In genomic region chr18:21452808-21453511, GRCh38 we compare ENCODE assay signal across 14 cellular contexts.
DNase-seq lines count a peak whose midpoint lies in the region; ATAC-seq, FAIRE-seq and TF ChIP-seq lines count a peak whose summit lies in the region.
"Had no signal": no experiment of that assay in that cellular context is flagged by ENCODE, and none has a peak within 500 bp of the region (broad histone marks: within the 10 kb centered on the region; RNA-seq: fewer than 3 reads in every experiment).

No MANE protein-coding gene starts in this region.

- WGBS in right lobe of liver (ENCODE audit: insufficient coverage, low coverage, low lambda C conversion rate, missing lambda C conversion rate), result 92% methylated on average over 4 of the region's 4 CpGs
- WGBS in small intestine, 3 donors, result 64 to 79% (median 78%) methylated on average over 4 of the region's 4 CpGs

- H3K9me3 ChIP-seq in astrocyte (ENCODE audit: insufficient read depth, low read depth, low read length) (no peaks in the 10 kb centered on the region), right lobe of liver (no peaks in the 10 kb centered on the region), small intestine (ENCODE audit: control insufficient read depth, low read depth) (no peaks in the 10 kb centered on the region), OCI-LY7 (ENCODE audit: low read length) (no peaks in the 10 kb centered on the region)
- H3K9me3 ChIP-seq in CD8-positive, alpha-beta T cell (ENCODE audit: low read length), result no peaks in the 10 kb centered on the region
- H3K9me3 ChIP-seq: suprapubic skin had no signal

- FAIRE-seq in astrocyte (lab: Jason Lieb, UNC), result no peak
- no peak for FAIRE-seq in small intestine (lab: Jason Lieb, UNC)
- FAIRE-seq: H54 had no signal

- no peak overlapping the region for H3K9ac ChIP-seq in astrocyte (ENCODE audit: low read length)

- TF ChIP-seq CTCF in AG04449 (IDR thresholded peaks at IDR 0.05; ENCODE audit: insufficient read depth, low read length, missing control alignments) (no peak), astrocyte (IDR thresholded peaks at IDR 0.05; ENCODE audit: insufficient read depth, low read depth, low read length) (no peak), right lobe of liver (IDR thresholded peaks at IDR 0.05) (no peak), OCI-LY7 (conservative IDR thresholded peaks at IDR 0.05; ENCODE audit: low read length) (no peak)
- no peak for TF ChIP-seq CTCF in CD8-positive, alpha-beta T cell (IDR thresholded peaks at IDR 0.05)

- POLR2A ChIA-PET in AG04449 (lab: Yijun Ruan, JAX) (no interaction called here), OCI-LY7 (lab: Charles Lee) (no interaction called here)
- POLR2A ChIA-PET in CD8-positive, alpha-beta T cell (lab: Charles Lee), result no interaction called here

- H3K36me3 Mint-ChIP-seq in astrocyte (ENCODE audit: low read depth, unreplicated experiment), result no peaks in the 10 kb centered on the region
- H3K36me3 Mint-ChIP-seq in CD8-positive, alpha-beta T cell, result no peaks in the 10 kb centered on the region
- H3K36me3 Mint-ChIP-seq in stimulated activated memory B cell treated with anti-CD40 and anti-IgM and Interleukin-4, amounts not matched to agents 10 μg/mL and 1 μg/mL and 100 μg/mL, for 72 hours, result no peaks in the 10 kb centered on the region

- H3K4me3 ChIP-seq in AG04449 (ENCODE audit: low read depth, low read length) (no peak overlapping the region), astrocyte (ENCODE audit: insufficient read depth, low read depth, low read length) (no peak overlapping the region), right lobe of liver (no peak overlapping the region), small intestine (ENCODE audit: low read depth in 1 of 2, low read length in 2 of 2) (no peak overlapping the region), OCI-LY7 (ENCODE audit: low read depth, low read length, poor library complexity, severe bottlenecking) (no peak overlapping the region)
- H3K4me3 ChIP-seq in CD8-positive, alpha-beta T cell (ENCODE audit: low read depth, low read length), result no peak overlapping the region
- H3K4me3 ChIP-seq: suprapubic skin had no signal

- H3K9me2 ChIP-seq in OCI-LY7 (ENCODE audit: insufficient read depth, low read length), result no peaks in the 10 kb centered on the region

- CTCF ChIA-PET in AG04449 (lab: Yijun Ruan, JAX) (interaction anchor here (0.6 to 1.6 kb wide), 4 partner anchors 11 to 259 kb away, joined by 3 to 10 read pairs (median 4); no protein-coding TSS in a partner anchor), OCI-LY7 (lab: Charles Lee; ENCODE audit: unreplicated experiment) (no interaction called here)
- CTCF ChIA-PET in CD8-positive, alpha-beta T cell (lab: Charles Lee), result no interaction called here

- H2AFZ ChIP-seq in astrocyte (ENCODE audit: low read depth, low read length) (no peak overlapping the region), OCI-LY7 (ENCODE audit: low read length) (no peak overlapping the region)

- H3K4me1 ChIP-seq in astrocyte (ENCODE audit: insufficient read depth, low read length), result no peaks in the 10 kb centered on the region
- H3K4me1 ChIP-seq in right lobe of liver, result peaks cover 0 to 33% (median 13%) of the 10 kb centered on the region in 4 donors
- no peaks in the 10 kb centered on the region for H3K4me1 ChIP-seq in small intestine (ENCODE audit: control insufficient read depth in 2 of 2, insufficient read depth in 1 of 2, low read depth in 1 of 2, low read length in 1 of 2)
- no peaks in the 10 kb centered on the region for H3K4me1 ChIP-seq in OCI-LY7 (ENCODE audit: insufficient read depth, low read length, poor library complexity, severe bottlenecking)
- H3K4me1 ChIP-seq in CD8-positive, alpha-beta T cell (ENCODE audit: insufficient read depth, low read length), result no peaks in the 10 kb centered on the region
- H3K4me1 ChIP-seq: suprapubic skin had no signal

- H3K36me3 ChIP-seq in astrocyte (ENCODE audit: insufficient read depth, low read length) (no peaks in the 10 kb centered on the region), right lobe of liver (no peaks in the 10 kb centered on the region), small intestine (ENCODE audit: control insufficient read depth in 2 of 2, insufficient read depth in 2 of 2, low read length in 2 of 2) (no peaks in the 10 kb centered on the region), OCI-LY7 (ENCODE audit: insufficient read depth, low read length) (no peaks in the 10 kb centered on the region)
- no peaks in the 10 kb centered on the region for H3K36me3 ChIP-seq in CD8-positive, alpha-beta T cell (ENCODE audit: insufficient read depth, low read length)
- H3K36me3 ChIP-seq: suprapubic skin had no signal

- H3K79me2 ChIP-seq in astrocyte (ENCODE audit: insufficient read depth, low read length), result no peaks in the 10 kb centered on the region
- no peaks in the 10 kb centered on the region for H3K79me2 ChIP-seq in OCI-LY7 (ENCODE audit: insufficient read depth, low read depth, low read length)

- DNase-seq in AG04449 (ENCODE audit: low read depth, low spot score) (peak; percentile 34), GM04503 (ENCODE audit: low read depth) (peak; percentile 74), astrocyte (ENCODE audit: low read depth) (no peak), right lobe of liver (no peak), small intestine (no peak), OCI-LY7 (ENCODE audit: low spot score) (no peak)
- no peak for DNase-seq in CD8-positive, alpha-beta T cell
- DNase-seq: central memory CD4-positive, alpha-beta T cell; stimulated activated CD4-positive, alpha-beta T cell treated with anti-CD3 and anti-CD28 coated beads, Interleukin-2, amount 100 ng/mL, for 48 hours had no signal

- no peak overlapping the region for H3K4me3 Mint-ChIP-seq in astrocyte (ENCODE audit: unreplicated experiment)
- no peak overlapping the region for H3K4me3 Mint-ChIP-seq in CD8-positive, alpha-beta T cell
- no peak overlapping the region for H3K4me3 Mint-ChIP-seq in stimulated activated memory B cell treated with anti-CD40 and anti-IgM and Interleukin-4, amounts not matched to agents 10 μg/mL and 1 μg/mL and 100 μg/mL, for 72 hours
- H3K4me3 Mint-ChIP-seq: activated T-helper 17 cell treated with anti-CD3 and anti-CD28 coated beads, Interleukin-2, amount 50 U/mL, for 72 hours; T-helper 2 cell treated with Interferon-gamma antibody and Interleukin-4, amounts not matched to agents 5 μg/mL and 100 μg/mL, for 36 hours had no signal

- H3K27me3 Mint-ChIP-seq in astrocyte (ENCODE audit: low read depth, unreplicated experiment), result no peaks in the 10 kb centered on the region
- H3K27me3 Mint-ChIP-seq in CD8-positive, alpha-beta T cell (ENCODE audit: low read depth), result no peaks in the 10 kb centered on the region
- peaks cover 18% of the 10 kb centered on the region for H3K27me3 Mint-ChIP-seq in stimulated activated memory B cell treated with anti-CD40 and anti-IgM and Interleukin-4, amounts not matched to agents 10 μg/mL and 1 μg/mL and 100 μg/mL, for 72 hours

- intact Hi-C loops in right lobe of liver (cut with DNase I), result no loop called here
- intact Hi-C loops in OCI-LY7 (cut with micrococcal nuclease; ENCODE audit: unreplicated experiment), result no loop called here
- intact Hi-C loops in CD8-positive, alpha-beta T cell (cut with DNase I, micrococcal nuclease), result no loop called here

- no peak for ATAC-seq in right lobe of liver
- ATAC-seq in CD8-positive, alpha-beta T cell, result no peak
- no peak for ATAC-seq in stimulated activated memory B cell treated with anti-CD40 and anti-IgM and Interleukin-4, amounts not matched to agents 10 μg/mL and 1 μg/mL and 100 μg/mL, for 72 hours
- ATAC-seq: activated T-helper 17 cell treated with anti-CD3 and anti-CD28 coated beads, Interleukin-2, amount 50 U/mL, for 72 hours had no signal

- H3K27me3 ChIP-seq in astrocyte (ENCODE audit: insufficient read depth, low read length) (no peaks in the 10 kb centered on the region), right lobe of liver (no peaks in the 10 kb centered on the region), small intestine (ENCODE audit: control insufficient read depth in 2 of 2, insufficient read depth in 2 of 2, low read length in 2 of 2) (no peaks in the 10 kb centered on the region)
- H3K27me3 ChIP-seq in CD8-positive, alpha-beta T cell (ENCODE audit: insufficient read depth, low read length), result no peaks in the 10 kb centered on the region
- H3K27me3 ChIP-seq: suprapubic skin had no signal

- no peaks in the 10 kb centered on the region for H3K9me3 Mint-ChIP-seq in astrocyte (ENCODE audit: unreplicated experiment)
- no peaks in the 10 kb centered on the region for H3K9me3 Mint-ChIP-seq in CD8-positive, alpha-beta T cell
- no peaks in the 10 kb centered on the region for H3K9me3 Mint-ChIP-seq in stimulated activated memory B cell treated with anti-CD40 and anti-IgM and Interleukin-4, amounts not matched to agents 10 μg/mL and 1 μg/mL and 100 μg/mL, for 72 hours
- H3K9me3 Mint-ChIP-seq: activated T-helper 17 cell treated with anti-CD3 and anti-CD28 coated beads, Interleukin-2, amount 50 U/mL, for 72 hours; T-helper 2 cell treated with Interferon-gamma antibody and Interleukin-4, amounts not matched to agents 5 μg/mL and 100 μg/mL, for 36 hours had no signal

- no TSS peak for BruUV-seq in OCI-LY7 (replicated peaks; lab: Mats Ljungman, UMichigan)

- no peaks in the 10 kb centered on the region for H4K20me1 ChIP-seq in astrocyte (ENCODE audit: insufficient read depth, low read length)
- H4K20me1 ChIP-seq in OCI-LY7 (ENCODE audit: insufficient read depth, low read length), result no peaks in the 10 kb centered on the region

- H3K27ac Mint-ChIP-seq in astrocyte (ENCODE audit: unreplicated experiment), result peak overlapping the region; percentile 51
- H3K27ac Mint-ChIP-seq in CD8-positive, alpha-beta T cell, result no peak overlapping the region
- H3K27ac Mint-ChIP-seq in stimulated activated memory B cell treated with anti-CD40 and anti-IgM and Interleukin-4, amounts not matched to agents 10 μg/mL and 1 μg/mL and 100 μg/mL, for 72 hours, result no peak overlapping the region
- H3K27ac Mint-ChIP-seq: activated T-helper 17 cell treated with anti-CD3 and anti-CD28 coated beads, Interleukin-2, amount 50 U/mL, for 72 hours; T-helper 2 cell treated with Interferon-gamma antibody and Interleukin-4, amounts not matched to agents 5 μg/mL and 100 μg/mL, for 36 hours had no signal

- no peak overlapping the region for H3K27ac ChIP-seq in astrocyte (ENCODE audit: low read depth, low read length)
- H3K27ac ChIP-seq in right lobe of liver, result peak overlapping the region in 2 of 3 donors; percentile 41 to 53
- H3K27ac ChIP-seq in small intestine (ENCODE audit: low read depth in 1 of 2, low read length in 1 of 2), result no peak overlapping the region
- H3K27ac ChIP-seq in OCI-LY7 (ENCODE audit: low read depth, low read length, poor library complexity, severe bottlenecking), result no peak overlapping the region
- no peak overlapping the region for H3K27ac ChIP-seq in CD8-positive, alpha-beta T cell (ENCODE audit: low read depth, low read length)
- H3K27ac ChIP-seq: suprapubic skin had no signal

- TF ChIP-seq POLR2A in right lobe of liver (IDR thresholded peaks at IDR 0.05), result no peak

- H3K4me1 Mint-ChIP-seq in astrocyte (ENCODE audit: low read depth, unreplicated experiment), result peaks cover 33% of the 10 kb centered on the region
- H3K4me1 Mint-ChIP-seq in CD8-positive, alpha-beta T cell (ENCODE audit: low read depth), result no peaks in the 10 kb centered on the region
- H3K4me1 Mint-ChIP-seq in stimulated activated memory B cell treated with anti-CD40 and anti-IgM and Interleukin-4, amounts not matched to agents 10 μg/mL and 1 μg/mL and 100 μg/mL, for 72 hours, result no peaks in the 10 kb centered on the region
- H3K4me1 Mint-ChIP-seq: activated T-helper 17 cell treated with anti-CD3 and anti-CD28 coated beads, Interleukin-2, amount 50 U/mL, for 72 hours had no signal

- H3K4me2 ChIP-seq in astrocyte (ENCODE audit: low read length) (no peak overlapping the region), OCI-LY7 (ENCODE audit: low read length) (no peak overlapping the region)

Comparison
In these comparisons a context has a peak if more than half of its experiments do, and no peak if none do; other contexts are left out.
1. DNase-seq: peak in AG04449 (single experiment) and GM04503 (single experiment); none in astrocyte (single experiment), right lobe of liver (0 of 3), small intestine (single experiment), OCI-LY7 (single experiment) and CD8-positive, alpha-beta T cell (0 of 7).
2. H3K27ac ChIP-seq: peak in right lobe of liver (2 of 3); none in astrocyte (single experiment), small intestine (0 of 2), OCI-LY7 (single experiment) and CD8-positive, alpha-beta T cell (single experiment).